ENCODE assay signal across 18 cellular contexts in the genomic region with DNA sequence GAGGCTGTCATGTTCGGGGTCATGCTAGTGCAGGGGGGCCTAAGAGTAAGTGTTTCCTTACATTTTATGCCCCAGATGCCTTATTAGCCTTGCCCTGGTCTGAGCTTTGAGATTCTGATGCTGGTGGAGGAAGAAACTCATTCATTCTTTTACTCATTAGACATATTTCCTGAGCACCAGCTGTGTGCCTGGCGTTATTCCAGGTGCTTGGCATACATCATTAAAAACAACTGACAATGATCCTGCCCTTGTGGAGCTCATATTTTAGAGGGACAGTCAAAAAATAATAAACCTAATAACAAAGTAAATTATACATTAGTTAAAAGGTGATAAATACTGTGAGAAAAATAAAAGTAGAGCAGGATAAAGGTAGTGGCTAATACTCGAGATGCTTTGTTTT.
DNase-seq lines count a peak whose midpoint lies in the region; ATAC-seq and TF ChIP-seq lines count a peak whose summit lies in the region.
"Had no signal": no experiment of that assay in that cellular context is flagged by ENCODE, and none has a peak within 500 bp of the region (broad histone marks: within the 10 kb centered on the region; RNA-seq: fewer than 3 reads in every experiment).

No MANE protein-coding gene starts in this region.

- H3K36me3 Mint-ChIP-seq in chondrocyte (ENCODE audit: low read depth) = no peaks in the 10 kb centered on the region
- H3K36me3 Mint-ChIP-seq: CD4-positive, CD25-positive, alpha-beta regulatory T cell had no signal

- H3K4me3 Mint-ChIP-seq in chondrocyte (ENCODE audit: unreplicated experiment) = no peak overlapping the region
- H3K4me3 Mint-ChIP-seq: CD4-positive, CD25-positive, alpha-beta regulatory T cell; T-helper 2 cell treated with Interferon-gamma antibody and Interleukin-4, amounts not matched to agents 5 μg/mL and 100 μg/mL, for 36 hours had no signal

- no peaks in the 10 kb centered on the region for H3K27me3 ChIP-seq in skeletal muscle satellite cell (ENCODE audit: control insufficient read depth, insufficient read depth, low read length)
- H3K27me3 ChIP-seq: SJSA1 had no signal

- no peak overlapping the region for H3K4me3 ChIP-seq in skeletal muscle satellite cell (ENCODE audit: low read length)
- H3K4me3 ChIP-seq: SJSA1 had no signal

- peak overlapping the region; percentile 15 for H3K9ac ChIP-seq in skeletal muscle satellite cell (ENCODE audit: low read depth, low read length)

- no peak overlapping the region for H3K27ac Mint-ChIP-seq in chondrocyte (ENCODE audit: unreplicated experiment)
- H3K27ac Mint-ChIP-seq: CD4-positive, CD25-positive, alpha-beta regulatory T cell; T-helper 2 cell treated with Interferon-gamma antibody and Interleukin-4, amounts not matched to agents 5 μg/mL and 100 μg/mL, for 36 hours had no signal

- DNase-seq in NCI-H2171 treated with DMSO at 0.1 percent for 48 hours (lab: John Stamatoyannopoulos, UW) = peak; percentile 62
- no peak for DNase-seq in NCI-H2171 (lab: John Stamatoyannopoulos, UW)
- peak; percentile 13 for DNase-seq in EH (ENCODE audit: low read depth)
- DNase-seq in NCI-H69 (lab: John Stamatoyannopoulos, UW) = peak; percentile 86
- no peak for DNase-seq in pons (ENCODE audit: low spot score)
- no peak for DNase-seq in chondrocyte (ENCODE audit: low spot score)
- DNase-seq: 8988T; AML-193; CD4-positive, CD25-positive, alpha-beta regulatory T cell; EL; NCI-H510A; NK-92 treated with Interleukin-12 subunit alpha and Interleukin-12 subunit beta, amount 100 ng/mL, for 24 hours; OCI-M1; SW 1271 had no signal

- ATAC-seq in HG03432 (IDR thresholded peaks at IDR 0.05; ENCODE audit: unreplicated experiment) = no peak

- H3K27me3 Mint-ChIP-seq in chondrocyte (ENCODE audit: low read depth) = no peaks in the 10 kb centered on the region

- no peaks in the 10 kb centered on the region for H3K36me3 ChIP-seq in skeletal muscle satellite cell (ENCODE audit: insufficient read depth, low read length)
- H3K36me3 ChIP-seq: SJSA1 had no signal

- no peaks in the 10 kb centered on the region for H3K9me3 ChIP-seq in skeletal muscle satellite cell (replicated peaks; ENCODE audit: low read length)

- no peak overlapping the region for H3K4me2 ChIP-seq in skeletal muscle satellite cell (ENCODE audit: low read length)

- H3K9me3 Mint-ChIP-seq in chondrocyte (ENCODE audit: low read depth) = no peaks in the 10 kb centered on the region
- H3K9me3 Mint-ChIP-seq: T-helper 2 cell treated with Interferon-gamma antibody and Interleukin-4, amounts not matched to agents 5 μg/mL and 100 μg/mL, for 36 hours had no signal

- H3K4me1 Mint-ChIP-seq in chondrocyte (ENCODE audit: low read depth) = peaks cover 24% of the 10 kb centered on the region
- H3K4me1 Mint-ChIP-seq: CD4-positive, CD25-positive, alpha-beta regulatory T cell had no signal

- no peak for TF ChIP-seq CTCF in chondrocyte (IDR thresholded peaks at IDR 0.05)

- peaks cover 26% of the 10 kb centered on the region for H3K4me1 ChIP-seq in skeletal muscle satellite cell (ENCODE audit: control insufficient read depth, insufficient read depth, low read length)
- H3K4me1 ChIP-seq: SJSA1 had no signal

Comparison
In these comparisons a context has a peak if more than half of its experiments do, and no peak if none do; other contexts are left out.
1. DNase-seq: peak in NCI-H2171 treated with DMSO at 0.1 percent for 48 hours (single experiment), EH (single experiment) and NCI-H69 (single experiment); none in NCI-H2171 (single experiment), pons (single experiment) and chondrocyte (single experiment).